In the genomic region with DNA sequence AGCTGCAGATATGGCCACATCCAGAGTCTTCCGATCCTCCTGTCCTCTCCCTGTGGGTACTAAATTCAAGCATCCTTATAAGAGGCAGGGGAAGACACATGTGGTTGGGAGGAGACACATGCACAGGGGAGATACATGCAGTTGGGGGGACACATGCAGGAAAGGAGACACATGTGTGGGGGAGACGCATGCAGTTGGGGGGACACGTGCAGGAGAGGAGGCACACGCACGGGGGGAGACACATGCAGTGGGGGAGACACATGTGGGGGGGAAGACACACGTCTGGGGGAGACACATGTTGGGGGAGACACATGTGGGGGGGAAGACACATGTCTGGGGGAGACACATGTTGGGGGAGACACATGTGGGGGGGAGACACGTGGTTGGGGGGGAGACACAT, we compare ENCODE assay signal across 16 cellular contexts. TPM values are rescaled to one million over a fixed set of nuclear protein-coding genes. Genes with fewer than 3 reads are reported as not detected.
A peak's percentile ranks its signal among the peaks of the same experiment; 100 is the strongest.
DNase-seq lines count a peak whose midpoint lies in the region; ATAC-seq and TF ChIP-seq lines count a peak whose summit lies in the region.
"Had no signal": no experiment of that assay in that cellular context is flagged by ENCODE, and none has a peak within 500 bp of the region (broad histone marks: within the 10 kb centered on the region; RNA-seq: fewer than 3 reads in every experiment).

No MANE protein-coding gene starts in this region.

- no peak overlapping the region for H4K91ac ChIP-seq in mesenchymal stem cell (ENCODE audit: low read length)

- in situ Hi-C loops in GM23248 (cut with MboI): no loop called here

- H3K4me3 ChIP-seq in endodermal cell (ENCODE audit: low read length) (no peak overlapping the region), osteoblast (ENCODE audit: insufficient read depth, low read length) (no peak overlapping the region), aorta (ENCODE audit: low read length in 2 of 2) (no peak overlapping the region), GM23248 (no peak overlapping the region), mesenchymal stem cell (ENCODE audit: insufficient read depth in 1 of 2, low read depth in 1 of 2, low read length in 2 of 2) (no peak overlapping the region)
- H3K4me3 ChIP-seq: BLaER1 treated with 17β-estradiol and CSF1 and Interleukin-3, amounts not matched to agents 10 nM and 100 nM; GM12878; HAP-1 had no signal

- H3K27ac Mint-ChIP-seq in endodermal cell: no peak overlapping the region
- H3K27ac Mint-ChIP-seq: CD4-positive, alpha-beta T cell had no signal

- H3K4me3 Mint-ChIP-seq in endodermal cell: no peak overlapping the region
- H3K4me3 Mint-ChIP-seq: CD4-positive, alpha-beta T cell had no signal

- H3K79me1 ChIP-seq in mesenchymal stem cell (replicated peaks; ENCODE audit: low read length, poor library complexity, severe bottlenecking): no peaks in the 10 kb centered on the region

- H3K27ac ChIP-seq in endodermal cell (ENCODE audit: low read depth, low read length) (no peak overlapping the region), osteoblast (ENCODE audit: low read depth, low read length) (no peak overlapping the region), aorta (ENCODE audit: low read depth in 1 of 2, low read length in 2 of 2) (no peak overlapping the region), GM23248 (no peak overlapping the region), mesenchymal stem cell (ENCODE audit: low read length, poor library complexity, severe bottlenecking) (no peak overlapping the region)
- H3K27ac ChIP-seq: BLaER1 treated with 17β-estradiol and CSF1 and Interleukin-3, amounts not matched to agents 10 nM and 100 nM had no signal

- H2BK120ac ChIP-seq in mesenchymal stem cell (ENCODE audit: low read depth, low read length): no peak overlapping the region

- H3K36me3 Mint-ChIP-seq in endodermal cell (ENCODE audit: low read depth): no peaks in the 10 kb centered on the region

- H3K9ac ChIP-seq in endodermal cell (ENCODE audit: extremely low read depth, low read length, poor library complexity, severe bottlenecking): no peak overlapping the region
- H3K9ac ChIP-seq in GM23248: no peak overlapping the region
- H3K9ac ChIP-seq in mesenchymal stem cell (ENCODE audit: low read length): no peak overlapping the region
- H3K9ac ChIP-seq: BLaER1 treated with 17β-estradiol and CSF1 and Interleukin-3, amounts not matched to agents 10 nM and 100 nM had no signal

- H3K9me3 ChIP-seq in endodermal cell (ENCODE audit: control insufficient read depth, low read length) (no peaks in the 10 kb centered on the region), osteoblast (ENCODE audit: low read depth, low read length) (no peaks in the 10 kb centered on the region), aorta (ENCODE audit: control insufficient read depth, low read length) (peaks cover 2% of the 10 kb centered on the region), GM23248 (ENCODE audit: low read depth) (no peaks in the 10 kb centered on the region), mesenchymal stem cell (ENCODE audit: control insufficient read depth, low read length) (no peaks in the 10 kb centered on the region)
- H3K9me3 ChIP-seq: HAP-1 had no signal

- H3K4me1 ChIP-seq in endodermal cell (ENCODE audit: control insufficient read depth, insufficient read depth, low read length) (no peaks in the 10 kb centered on the region), osteoblast (ENCODE audit: insufficient read depth, low read length) (no peaks in the 10 kb centered on the region), aorta (ENCODE audit: control insufficient read depth in 1 of 2, insufficient read depth in 2 of 2, low read length in 2 of 2) (no peaks in the 10 kb centered on the region), GM23248 (ENCODE audit: insufficient read depth) (no peaks in the 10 kb centered on the region), mesenchymal stem cell (ENCODE audit: control insufficient read depth, insufficient read depth, low read depth, low read length) (no peaks in the 10 kb centered on the region)
- H3K4me1 ChIP-seq: HAP-1 had no signal

- H3K79me2 ChIP-seq in osteoblast (ENCODE audit: insufficient read depth, low read length) (no peaks in the 10 kb centered on the region), GM23248 (ENCODE audit: insufficient read depth) (no peaks in the 10 kb centered on the region)

- no peak overlapping the region for H2BK5ac ChIP-seq in mesenchymal stem cell (ENCODE audit: low read depth, low read length, poor library complexity, severe bottlenecking)

- H3K23ac ChIP-seq in mesenchymal stem cell (ENCODE audit: low read length in 2 of 2): no peak overlapping the region

- H3K9me2 ChIP-seq in GM23248 (ENCODE audit: insufficient read depth): no peaks in the 10 kb centered on the region

- 84 to 100% methylated on average over 1 to 4 of the region's 7 CpGs for WGBS in endodermal cell (ENCODE audit: insufficient coverage in 1 of 2, insufficient read length in 1 of 2), 2 experiments
- WGBS in aorta, 2 donors: 78 to 84% methylated on average over 7 of the region's 7 CpGs
- 65 to 89% methylated on average over 1 to 7 of the region's 7 CpGs for WGBS in GM23248 (ENCODE audit: low coverage in 1 of 2, low lambda C conversion rate in 2 of 2, missing lambda C conversion rate in 2 of 2), 2 experiments
- WGBS in mesenchymal stem cell: 79% methylated on average over 6 of the region's 7 CpGs

- H3K36me3 ChIP-seq in endodermal cell (ENCODE audit: control insufficient read depth, insufficient read depth, low read length) (no peaks in the 10 kb centered on the region), osteoblast (ENCODE audit: insufficient read depth, low read length) (no peaks in the 10 kb centered on the region), aorta (ENCODE audit: control insufficient read depth in 1 of 2, insufficient read depth in 2 of 2, low read length in 1 of 2) (no peaks in the 10 kb centered on the region), GM23248 (ENCODE audit: low read depth) (no peaks in the 10 kb centered on the region), mesenchymal stem cell (ENCODE audit: control insufficient read depth in 1 of 2, insufficient read depth in 2 of 2, low read depth in 1 of 2, low read length in 2 of 2) (no peaks in the 10 kb centered on the region)
- H3K36me3 ChIP-seq: HAP-1 had no signal

- peak; percentile 14 for DNase-seq in activated effector memory CD4-positive, alpha-beta T cell treated with anti-CD3 and anti-CD28 coated beads, Interleukin-2, amount 50 U/mL, for 16 hours
- DNase-seq in activated effector memory CD4-positive, alpha-beta T cell treated with Interleukin-2 at 50 U/mL for 16 hours: no peak
- DNase-seq in endodermal cell (peak; percentile 7), osteoblast (ENCODE audit: insufficient read length, low spot score, missing footprints) (peak; percentile 63), aorta (peak; percentile 8 to 33), GM23248 (no peak), mesenchymal stem cell (no peak)
- DNase-seq: ACHN, Calu3, DMS 273 treated with DMSO at 0.1 percent for 48 hours, GOT3 had no signal

- peaks cover 38% of the 10 kb centered on the region for H3K9me3 Mint-ChIP-seq in endodermal cell

- intact Hi-C loops in aorta (cut with DNase I): no loop called here

- H4K20me1 ChIP-seq in osteoblast (ENCODE audit: insufficient read depth, low read length) (no peaks in the 10 kb centered on the region), GM23248 (ENCODE audit: insufficient read depth) (no peaks in the 10 kb centered on the region)

- no peak overlapping the region for H3K4ac ChIP-seq in mesenchymal stem cell (ENCODE audit: low read depth in 1 of 2, low read length in 2 of 2)

- peaks cover 29% of the 10 kb centered on the region for H3K27me3 Mint-ChIP-seq in endodermal cell (ENCODE audit: insufficient read depth)

- no peak for ATAC-seq in aorta (ENCODE audit: low FRiP score)
- ATAC-seq in GM18498 (IDR thresholded peaks at IDR 0.05; ENCODE audit: unreplicated experiment): no peak
- ATAC-seq: GM12878 had no signal

- no peak overlapping the region for H2AK5ac ChIP-seq in mesenchymal stem cell (ENCODE audit: low read length, severe bottlenecking)

- H2AFZ ChIP-seq in osteoblast (ENCODE audit: low read length): no peak overlapping the region
- H2AFZ ChIP-seq in GM23248: no peak overlapping the region
- H2AFZ ChIP-seq in mesenchymal stem cell (ENCODE audit: low read depth, low read length): no peak overlapping the region

- no peak overlapping the region for H3K14ac ChIP-seq in mesenchymal stem cell (ENCODE audit: low read length in 2 of 2)

- H3K18ac ChIP-seq in mesenchymal stem cell (ENCODE audit: low read depth in 1 of 2, low read length in 2 of 2): no peak overlapping the region

- H3K4me2 ChIP-seq in osteoblast (ENCODE audit: insufficient read depth, low read length): no peak overlapping the region
- H3K4me2 ChIP-seq in GM23248 (ENCODE audit: unreplicated experiment): no peak overlapping the region
- no peak overlapping the region for H3K4me2 ChIP-seq in mesenchymal stem cell (ENCODE audit: low read length, poor library complexity, severe bottlenecking)
- H3K4me2 ChIP-seq: BLaER1 treated with 17β-estradiol and CSF1 and Interleukin-3, amounts not matched to agents 10 nM and 100 nM had no signal

- H3K27me3 ChIP-seq in endodermal cell (ENCODE audit: control insufficient read depth, insufficient read depth, low read length, poor library complexity, severe bottlenecking) (no peaks in the 10 kb centered on the region), osteoblast (ENCODE audit: insufficient read depth, low read length) (peaks cover 7% of the 10 kb centered on the region), aorta (ENCODE audit: control insufficient read depth in 1 of 2, insufficient read depth in 2 of 2, low read length in 1 of 2) (no peaks in the 10 kb centered on the region), GM23248 (replicated peaks; ENCODE audit: insufficient read depth) (peaks cover 10% of the 10 kb centered on the region), mesenchymal stem cell (ENCODE audit: control insufficient read depth in 1 of 2, insufficient read depth in 1 of 2, low read length in 2 of 2) (peaks cover 0 to 46% of the 10 kb centered on the region in 2 experiments)

- no peaks in the 10 kb centered on the region for H3F3A ChIP-seq in GM23248 (ENCODE audit: insufficient read depth)

- H2BK15ac ChIP-seq in mesenchymal stem cell (ENCODE audit: low read depth, poor library complexity, severe bottlenecking): no peak overlapping the region

- H4K8ac ChIP-seq in mesenchymal stem cell (ENCODE audit: low read length): no peak overlapping the region

- no peaks in the 10 kb centered on the region for H3K4me1 Mint-ChIP-seq in endodermal cell

- H2BK12ac ChIP-seq in mesenchymal stem cell (ENCODE audit: low read length in 2 of 2): no peak overlapping the region

- no peak for TF ChIP-seq CTCF in endodermal cell (conservative IDR thresholded peaks at IDR 0.05)
- TF ChIP-seq CTCF in osteoblast (IDR thresholded peaks at IDR 0.05; ENCODE audit: extremely low read depth, low read depth, low read length): no peak

RNA-seq across cellular contexts. Expression of gene OLFM1, which starts 21.2 kb away (rescaled TPM):
- 10 to 100 TPM; 11.0 to 23.2 TPM for total RNA-seq in endodermal cell
- polyA plus RNA-seq in endodermal cell (2013, experiment 1 of 2): 55.6 TPM
- 51.7 TPM for polyA plus RNA-seq in endodermal cell (2013, experiment 2 of 2)
- under 0.01 and 0.29 TPM in 2 replicates for total RNA-seq in osteoblast
- total RNA-seq in aorta: 10 to 100 TPM; 21.0 to 63.0 TPM
- polyA plus RNA-seq in aorta: 1 to 10 TPM; 3.5 to 8.6 TPM
- 17.0 and 18.6 TPM in 2 replicates for total RNA-seq in GM23248 (2014; rRNA removed; shearing (Covaris generic))
- 31.4 TPM in 2 replicates for polyA plus RNA-seq in GM23248 (2016; fragmentation: Nextera tagmentation; extraction: Ambion mirVana)
- polyA plus RNA-seq in mesenchymal stem cell (2013, experiment 1 of 2): 0.18 TPM
- 0.21 TPM for polyA plus RNA-seq in mesenchymal stem cell (2013, experiment 2 of 2)
- total RNA-seq: CD4-positive, alpha-beta T cell; GM12878 had no signal
- polyA plus RNA-seq: GM12878 had no signal

Comparison
In these comparisons a context has a peak if more than half of its experiments do, and no peak if none do; other contexts are left out.
1. DNase-seq: peak in activated effector memory CD4-positive, alpha-beta T cell treated with anti-CD3 and anti-CD28 coated beads, Interleukin-2, amount 50 U/mL, for 16 hours (single experiment), endodermal cell (single experiment), osteoblast (single experiment) and aorta (2 of 2); none in activated effector memory CD4-positive, alpha-beta T cell treated with Interleukin-2 at 50 U/mL for 16 hours (single experiment), GM23248 (single experiment) and mesenchymal stem cell (single experiment).